In genomic region chr7:88309845-88310244, GRCh38 we compare ENCODE assay signal across 16 cellular contexts. TPM values are rescaled to one million over a fixed set of nuclear protein-coding genes. Genes with fewer than 3 reads are reported as not detected.
"Had no signal": no experiment of that assay in that cellular context is flagged by ENCODE, and none has a peak within 500 bp of the region (broad histone marks: within the 10 kb centered on the region; RNA-seq: fewer than 3 reads in every experiment).

No MANE protein-coding gene starts in this region.

- H3K4me2 ChIP-seq: smooth muscle cell had no signal

- H3K27me3 ChIP-seq: stomach had no signal

- H3K36me3 ChIP-seq: stomach had no signal

- H3K27ac ChIP-seq: dorsolateral prefrontal cortex had no signal

- H3K4me3 ChIP-seq: dorsolateral prefrontal cortex, lung, smooth muscle cell, stomach had no signal

- DNase-seq: activated CD4-positive, CD25-positive, alpha-beta regulatory T cell treated with anti-CD3 and anti-CD28 coated beads, Interleukin-2, amount 50 U/mL, for 72 hours; activated naive CD4-positive, alpha-beta T cell; activated naive CD8-positive, alpha-beta T cell treated with anti-CD3 and anti-CD28 coated beads, Interleukin-2, amount 10 ng/mL, durations not matched to agents 7 days and 5 days; anterior cingulate cortex; cerebellar nuclear complex; dorsolateral prefrontal cortex; erythroblast; foreskin melanocyte; left cardiac atrium; stomach; T-helper 1 cell; T1000 had no signal

- H3K9me3 ChIP-seq: stomach had no signal

RNA-seq across cellular contexts. Expression of gene STEAP4, which starts 3.2 kb away (rescaled TPM):
- total RNA-seq: activated CD8-positive, alpha-beta memory T cell treated with anti-CD3 and anti-CD28 coated beads for 36 hours; activated naive CD8-positive, alpha-beta T cell treated with anti-CD3 and anti-CD28 coated beads, Interleukin-2, amount 10 ng/mL, durations not matched to agents 7 days and 5 days had no signal
- polyA plus RNA-seq: neural cell, smooth muscle cell had no signal
